In genomic region chr4:1722551-1723071, GRCh38 we compare ENCODE assay signal across 8 cellular contexts. TPM values are rescaled to one million over a fixed set of nuclear protein-coding genes. Genes with fewer than 3 reads are reported as not detected.
DNase-seq lines count a peak whose midpoint lies in the region; ATAC-seq and TF ChIP-seq lines count a peak whose summit lies in the region.

No MANE protein-coding gene starts in this region.

- intact Hi-C loops in activated naive CD4-positive, alpha-beta T cell treated with anti-CD3 and anti-CD28 coated beads for 36 hours (cut with micrococcal nuclease), result loop anchor here (2.0 to 10.0 kb wide), 5 partner anchors 435 to 1240 kb away; partner anchors contain the start of genes FGFRL1, GRK4, MAEA and NOP14

- peaks cover 14 to 29% of the 10 kb centered on the region in 2 donors for H3K4me1 ChIP-seq in thoracic aorta (ENCODE audit: control insufficient read depth in 1 of 2, low read depth in 2 of 2)

- CTCF ChIA-PET in activated naive CD4-positive, alpha-beta T cell treated with anti-CD3 and anti-CD28 coated beads for 36 hours (lab: Charles Lee), result interaction anchor here (5.9 kb wide), 1 partner anchor 30 kb away, joined by 58 read pairs; no protein-coding TSS in a partner anchor
- CTCF ChIA-PET in WTC11 (lab: Charles Lee), result interaction anchor here (1.0 to 2.2 kb wide), 2 partner anchors 26 to 29 kb away, joined by 4 to 13 read pairs; no protein-coding TSS in a partner anchor

- H3K9me3 Mint-ChIP-seq in activated naive CD4-positive, alpha-beta T cell treated with anti-CD3 and anti-CD28 coated beads for 36 hours, result no peaks in the 10 kb centered on the region
- no peaks in the 10 kb centered on the region for H3K9me3 Mint-ChIP-seq in WTC11

- H3K4me1 Mint-ChIP-seq in activated naive CD4-positive, alpha-beta T cell treated with anti-CD3 and anti-CD28 coated beads for 36 hours (ENCODE audit: low read depth), result peaks cover 60% of the 10 kb centered on the region
- peaks cover 28% of the 10 kb centered on the region for H3K4me1 Mint-ChIP-seq in WTC11

- H3K27ac ChIP-seq in thoracic aorta, result peak overlapping the region in 1 of 2 donors; percentile 35

- H3K4me3 ChIP-seq in iPS-11a (ENCODE audit: low read depth, low read length) (peak overlapping the region; percentile 82), thoracic aorta (peak overlapping the region; percentile 4)

- H3K36me3 Mint-ChIP-seq in activated naive CD4-positive, alpha-beta T cell treated with anti-CD3 and anti-CD28 coated beads for 36 hours (ENCODE audit: low read depth), result peaks cover 58% of the 10 kb centered on the region
- peaks cover 54% of the 10 kb centered on the region for H3K36me3 Mint-ChIP-seq in WTC11

- ATAC-seq in WTC11, result no peak
- no peak for ATAC-seq in thoracic aorta (ENCODE audit: insufficient number of reproducible peaks, low FRiP score, low read depth)
- ATAC-seq in HG03469 (IDR thresholded peaks at IDR 0.05; ENCODE audit: unreplicated experiment), result no peak

- H3K27ac Mint-ChIP-seq in activated naive CD4-positive, alpha-beta T cell treated with anti-CD3 and anti-CD28 coated beads for 36 hours, result peak overlapping the region; percentile 98
- peak overlapping the region; percentile 76 for H3K27ac Mint-ChIP-seq in WTC11

- DNase-seq in activated naive CD4-positive, alpha-beta T cell treated with anti-CD3 and anti-CD28 coated beads for 36 hours, result no peak
- DNase-seq in activated naive CD4-positive, alpha-beta T cell treated with Interleukin-2 at 50 U/mL for 16 hours, result no peak
- DNase-seq in WTC11 (ENCODE audit: low spot score), result no peak
- DNase-seq in thoracic aorta (ENCODE audit: low spot score), result no peak
- DNase-seq in central memory CD4-positive, alpha-beta T cell, result no peak
- DNase-seq in iPS-NIHi11 (ENCODE audit: low spot score), result no peak

- H3K4me3 Mint-ChIP-seq in activated naive CD4-positive, alpha-beta T cell treated with anti-CD3 and anti-CD28 coated beads for 36 hours, result peak overlapping the region; percentile 94
- H3K4me3 Mint-ChIP-seq in WTC11, result peak overlapping the region; percentile 96

- POLR2A ChIA-PET in WTC11 (lab: Charles Lee), result interaction anchor here (0.7 kb wide), 1 partner anchor 120 kb away, joined by 3 read pairs; no protein-coding TSS in a partner anchor

- no peaks in the 10 kb centered on the region for H3K27me3 ChIP-seq in thoracic aorta (replicated peaks; ENCODE audit: insufficient read depth)

- TF ChIP-seq CTCF in WTC11 (IDR thresholded peaks at IDR 0.05) (no peak), thoracic aorta (IDR thresholded peaks at IDR 0.05) (no peak)

- no peaks in the 10 kb centered on the region for H3K9me3 ChIP-seq in thoracic aorta

- no peaks in the 10 kb centered on the region for H3K27me3 Mint-ChIP-seq in activated naive CD4-positive, alpha-beta T cell treated with anti-CD3 and anti-CD28 coated beads for 36 hours (ENCODE audit: low read depth)
- no peaks in the 10 kb centered on the region for H3K27me3 Mint-ChIP-seq in WTC11 (ENCODE audit: low read depth)

- peaks cover 7% of the 10 kb centered on the region for H3K36me3 ChIP-seq in thoracic aorta

TF ChIP-seq in WTC11, 78 proteins besides CTCF, POLR2A, EP300 and RAD21:
- TF ChIP-seq MLX (CRISPR knock-in tag; IDR thresholded peaks at IDR 0.05) (no peak), PREB (CRISPR knock-in tag; IDR thresholded peaks at IDR 0.05; ENCODE audit: borderline replicate concordance) (no peak)

RNA-seq across cellular contexts. Expression of gene TACC3, which starts 1.3 kb away (rescaled TPM):
- 100 to 1,000 TPM; 246 to 264 TPM for total RNA-seq in activated naive CD4-positive, alpha-beta T cell treated with anti-CD3 and anti-CD28 coated beads for 36 hours
- 161 to 207 TPM (median 165 TPM) in 3 replicates for total RNA-seq in WTC11 (2021)
- total RNA-seq in thoracic aorta, result 10 to 100 TPM in 1 of 2 donors, 1 to 10 TPM in 1; 6.2 to 24.5 TPM

RNA-seq across cellular contexts. Expression of gene TMEM129, which starts 1.5 kb away (rescaled TPM):
- 10 to 100 TPM; 19.0 to 19.8 TPM for total RNA-seq in activated naive CD4-positive, alpha-beta T cell treated with anti-CD3 and anti-CD28 coated beads for 36 hours
- total RNA-seq in WTC11 (2021), result 44.2 to 54.9 TPM (median 48.7 TPM) in 3 replicates
- 100 to 1,000 TPM in 1 of 2 donors, 10 to 100 TPM in 1; 58.1 to 104 TPM for total RNA-seq in thoracic aorta

RNA-seq across cellular contexts. Expression of gene SLBP, which starts 10.5 kb away (rescaled TPM):
- total RNA-seq in activated naive CD4-positive, alpha-beta T cell treated with anti-CD3 and anti-CD28 coated beads for 36 hours, result 10 to 100 TPM; 75.4 to 77.1 TPM
- 36.4 to 40.2 TPM (median 36.9 TPM) in 3 replicates for total RNA-seq in WTC11 (2021)
- 10 to 100 TPM; 29.8 to 30.5 TPM for total RNA-seq in thoracic aorta

RNA-seq across cellular contexts. Expression of gene FAM53A, which starts 38.5 kb away (rescaled TPM):
- 1 to 10 TPM; 2.6 to 3.0 TPM for total RNA-seq in activated naive CD4-positive, alpha-beta T cell treated with anti-CD3 and anti-CD28 coated beads for 36 hours
- total RNA-seq in WTC11 (2021) (2.9 to 5.2 TPM (median 5.1 TPM) in 3 replicates), thoracic aorta (10 to 100 TPM in 1 of 2 donors, 1 to 10 TPM in 1; 5.1 to 10.9 TPM)
